Comparison of ENCODE assay signal across 8 cellular contexts in the genomic region with DNA sequence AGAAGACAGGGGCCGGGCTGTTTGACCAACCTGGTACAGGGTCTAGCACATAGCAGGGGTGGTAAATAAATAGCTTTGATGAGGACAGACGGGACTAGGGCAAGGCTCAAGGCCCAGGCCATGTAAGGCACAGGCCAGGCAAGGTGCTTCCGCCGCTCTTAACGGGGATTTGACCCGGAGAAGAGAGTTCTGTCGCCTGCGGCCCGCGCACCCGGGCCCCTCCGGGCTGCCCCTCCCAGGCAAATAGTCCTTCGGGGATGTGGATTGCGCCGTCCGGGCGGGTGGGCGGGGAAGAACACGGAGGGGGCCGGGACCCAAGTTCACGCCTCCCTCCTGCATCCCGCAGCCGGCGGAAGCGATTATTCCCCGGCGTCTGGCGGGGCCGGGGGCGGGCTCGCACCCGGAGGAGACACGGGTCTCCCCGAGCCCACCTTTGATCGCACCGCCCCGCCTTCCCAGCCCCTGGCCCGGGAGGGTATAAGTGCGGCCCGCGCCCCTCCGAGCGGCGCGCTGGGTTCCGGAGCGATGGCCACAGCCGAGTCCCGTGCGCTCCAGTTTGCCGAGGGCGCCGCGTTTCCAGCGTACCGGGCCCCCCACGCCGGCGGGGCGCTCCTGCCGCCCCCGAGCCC. TPM values are rescaled to one million over a fixed set of nuclear protein-coding genes. Genes with fewer than 3 reads are reported as not detected.
DNase-seq lines count a peak whose midpoint lies in the region; ATAC-seq and TF ChIP-seq lines count a peak whose summit lies in the region.

TSS of gene MIXL1 (plus strand) at position 508 of the 629 bp plus-strand sequence. CDS start at position 526, 18 bp downstream.

- WGBS in iPS DF 6.9 (ENCODE audit: insufficient coverage, insufficient read length), result no CpG with 5 or more reads among the region's 62 CpGs

- intact Hi-C loops in activated CD8-positive, alpha-beta T cell treated with anti-CD3 and anti-CD28 coated beads for 36 hours (cut with micrococcal nuclease), result no loop called here

- H3K36me3 Mint-ChIP-seq in activated naive CD4-positive, alpha-beta T cell treated with anti-CD3 and anti-CD28 coated beads, Interleukin-2, amount 50 U/mL, for 24 hours, result peaks cover 3% of the 10 kb centered on the region
- peaks cover 8% of the 10 kb centered on the region for H3K36me3 Mint-ChIP-seq in activated CD8-positive, alpha-beta T cell treated with anti-CD3 and anti-CD28 coated beads for 36 hours (ENCODE audit: low read depth)

- no peaks in the 10 kb centered on the region for H3K27me3 ChIP-seq in iPS DF 6.9 (ENCODE audit: control insufficient read depth, insufficient read depth, low read length)

- H3K4me3 ChIP-seq in iPS DF 6.9 (ENCODE audit: low read length), result peak within 1 kb of the TSS; percentile 55; the same call in 1 of the 2 replicates

- no peaks in the 10 kb centered on the region for H3K9me3 ChIP-seq in iPS DF 6.9 (ENCODE audit: control insufficient read depth, insufficient read depth, low read length)

- no peaks in the 10 kb centered on the region for H3K4me1 ChIP-seq in iPS DF 6.9 (ENCODE audit: control insufficient read depth, insufficient read depth, low read length)

- H3K27me3 Mint-ChIP-seq in activated naive CD4-positive, alpha-beta T cell treated with anti-CD3 and anti-CD28 coated beads, Interleukin-2, amount 50 U/mL, for 24 hours, result peaks cover 18% of the 10 kb centered on the region
- peaks cover 37% of the 10 kb centered on the region for H3K27me3 Mint-ChIP-seq in activated CD8-positive, alpha-beta T cell treated with anti-CD3 and anti-CD28 coated beads for 36 hours
- peaks cover 48% of the 10 kb centered on the region for H3K27me3 Mint-ChIP-seq in stimulated activated naive CD8-positive, alpha-beta T cell treated with anti-CD3 and anti-CD28 coated beads, Interleukin-15, amount 100 ng/mL, for 72 hours

- H3K4me3 Mint-ChIP-seq in activated naive CD4-positive, alpha-beta T cell treated with anti-CD3 and anti-CD28 coated beads, Interleukin-2, amount 50 U/mL, for 24 hours, result peak within 1 kb of the TSS; percentile 75
- H3K4me3 Mint-ChIP-seq in activated CD8-positive, alpha-beta T cell treated with anti-CD3 and anti-CD28 coated beads for 36 hours, result peak within 1 kb of the TSS; percentile 74
- peak within 1 kb of the TSS; percentile 89 to 91 for H3K4me3 Mint-ChIP-seq in stimulated activated naive CD8-positive, alpha-beta T cell treated with anti-CD3 and anti-CD28 coated beads, Interleukin-15, amount 100 ng/mL, for 72 hours

- H3K27ac Mint-ChIP-seq in activated naive CD4-positive, alpha-beta T cell treated with anti-CD3 and anti-CD28 coated beads, Interleukin-2, amount 50 U/mL, for 24 hours, result no peak within 1 kb of the TSS
- no peak within 1 kb of the TSS for H3K27ac Mint-ChIP-seq in activated CD8-positive, alpha-beta T cell treated with anti-CD3 and anti-CD28 coated beads for 36 hours
- no peak within 1 kb of the TSS for H3K27ac Mint-ChIP-seq in stimulated activated naive CD8-positive, alpha-beta T cell treated with anti-CD3 and anti-CD28 coated beads, Interleukin-15, amount 100 ng/mL, for 72 hours

- TF ChIP-seq CTCF in activated CD8-positive, alpha-beta T cell treated with anti-CD3 and anti-CD28 coated beads for 36 hours (IDR thresholded peaks at IDR 0.05), result no peak

- no peak for DNase-seq in activated naive CD4-positive, alpha-beta T cell (lab: John Stamatoyannopoulos, UW)
- peak; percentile 11 for DNase-seq in activated CD8-positive, alpha-beta T cell treated with anti-CD3 and anti-CD28 coated beads for 36 hours
- DNase-seq in iPS DF 6.9 (ENCODE audit: low read depth, low spot score), result no peak
- no peak for DNase-seq in stimulated activated naive CD8-positive, alpha-beta T cell treated with anti-CD3 and anti-CD28 coated beads, Interleukin-15, amount 100 ng/mL, for 72 hours
- no peak for DNase-seq in globus pallidus (ENCODE audit: low spot score)
- no peak for DNase-seq in nucleus accumbens (lab: John Stamatoyannopoulos, UW)

- peaks cover 6% of the 10 kb centered on the region for H3K4me1 Mint-ChIP-seq in activated naive CD4-positive, alpha-beta T cell treated with anti-CD3 and anti-CD28 coated beads, Interleukin-2, amount 50 U/mL, for 24 hours
- peaks cover 12% of the 10 kb centered on the region for H3K4me1 Mint-ChIP-seq in activated CD8-positive, alpha-beta T cell treated with anti-CD3 and anti-CD28 coated beads for 36 hours (ENCODE audit: low read depth)
- H3K4me1 Mint-ChIP-seq in stimulated activated naive CD8-positive, alpha-beta T cell treated with anti-CD3 and anti-CD28 coated beads, Interleukin-15, amount 100 ng/mL, for 72 hours, result peaks cover 16% of the 10 kb centered on the region

- CTCF ChIA-PET in activated CD8-positive, alpha-beta T cell treated with anti-CD3 and anti-CD28 coated beads for 36 hours (lab: Charles Lee), result interaction anchor here (0.8 to 5.2 kb wide), 5 partner anchors 10 to 184 kb away, joined by 3 to 22 read pairs (median 3); partner anchors contain the start of gene PARP1

- H3K27ac ChIP-seq in iPS DF 6.9 (ENCODE audit: low read length), result no peak within 1 kb of the TSS

- H3K9me3 Mint-ChIP-seq in activated naive CD4-positive, alpha-beta T cell treated with anti-CD3 and anti-CD28 coated beads, Interleukin-2, amount 50 U/mL, for 24 hours, result no peaks in the 10 kb centered on the region
- H3K9me3 Mint-ChIP-seq in activated CD8-positive, alpha-beta T cell treated with anti-CD3 and anti-CD28 coated beads for 36 hours, result no peaks in the 10 kb centered on the region
- H3K9me3 Mint-ChIP-seq in stimulated activated naive CD8-positive, alpha-beta T cell treated with anti-CD3 and anti-CD28 coated beads, Interleukin-15, amount 100 ng/mL, for 72 hours, result no peaks in the 10 kb centered on the region

- POLR2A ChIA-PET in activated CD8-positive, alpha-beta T cell treated with anti-CD3 and anti-CD28 coated beads for 36 hours (lab: Charles Lee), result no interaction called here

- ATAC-seq in HG02798 (IDR thresholded peaks at IDR 0.05; ENCODE audit: poor library complexity, unreplicated experiment), result peak; percentile 37
- ATAC-seq in activated CD8-positive, alpha-beta T cell treated with anti-CD3 and anti-CD28 coated beads for 36 hours, result peak; percentile 24
- ATAC-seq in stimulated activated naive CD8-positive, alpha-beta T cell treated with anti-CD3 and anti-CD28 coated beads, Interleukin-15, amount 100 ng/mL, for 72 hours, result peak; percentile 76

- no peaks in the 10 kb centered on the region for H3K36me3 ChIP-seq in iPS DF 6.9 (ENCODE audit: control insufficient read depth, insufficient read depth, low read length)

RNA-seq across cellular contexts. Expression of gene MIXL1, which starts in this region (rescaled TPM):
- total RNA-seq in activated CD8-positive, alpha-beta T cell treated with anti-CD3 and anti-CD28 coated beads for 36 hours, result under 1 TPM in 1 of 2 experiments, not detected in 1; 0.16 TPM

Comparison
In these comparisons a context has a peak if more than half of its experiments do, and no peak if none do; other contexts are left out.
1. Peak in DNase-seq and ATAC-seq in activated CD8-positive, alpha-beta T cell treated with anti-CD3 and anti-CD28 coated beads for 36 hours; RNA of the gene not detected or under 1 TPM.
2. ATAC-seq: peak in every context shown above with its lines; median percentile 76 in stimulated activated naive CD8-positive, alpha-beta T cell treated with anti-CD3 and anti-CD28 coated beads, Interleukin-15, amount 100 ng/mL, for 72 hours; 37 in HG02798; 24 in activated CD8-positive, alpha-beta T cell treated with anti-CD3 and anti-CD28 coated beads for 36 hours.